ENCODE assay signal across 1 cellular context in genomic region chr14:20682127-20682434, GRCh38.
A peak's percentile ranks its signal among the peaks of the same experiment; 100 is the strongest.
TF ChIP-seq lines count a peak whose summit lies in the region.

No MANE protein-coding gene starts in this region.

TF ChIP-seq in HepG2, 621 proteins besides CTCF, POLR2A, EP300 and RAD21 (continued from another document):
- TF ChIP-seq SNAPC4 (CRISPR knock-in tag; IDR thresholded peaks at IDR 0.05), result peak; percentile 3; the same call in 1 of the 2 replicates
- no peak for TF ChIP-seq GATAD1 (CRISPR knock-in tag; IDR thresholded peaks at IDR 0.05)
- TF ChIP-seq RXRB (CRISPR knock-in tag; IDR thresholded peaks at IDR 0.05; ENCODE audit: borderline replicate concordance), result no peak
